Comparison of ENCODE assay signal across 8 cellular contexts in the genomic region with DNA sequence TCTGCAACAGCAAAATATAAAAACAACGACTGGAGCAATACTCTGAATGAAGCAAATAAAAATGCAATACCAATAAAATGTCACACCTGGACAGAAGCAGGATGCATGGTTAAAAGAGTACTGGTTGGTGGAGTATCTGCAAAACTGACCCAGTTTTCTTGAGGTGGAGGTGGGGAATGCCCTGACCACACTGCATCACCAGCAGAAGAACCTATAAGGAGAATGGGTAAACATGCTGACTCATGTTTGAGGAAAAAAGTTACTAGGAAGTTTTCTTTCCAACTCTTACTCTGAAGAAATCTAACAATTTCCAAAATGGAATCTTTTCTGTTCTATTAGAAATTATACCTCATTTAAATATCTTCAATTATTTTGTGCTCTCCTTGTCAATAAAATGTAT. TPM values are rescaled to one million over a fixed set of nuclear protein-coding genes. Genes with fewer than 3 reads are reported as not detected.
DNase-seq lines count a peak whose midpoint lies in the region; TF ChIP-seq lines count a peak whose summit lies in the region.

No MANE protein-coding gene starts in this region.

- H3K4me3 ChIP-seq in SJSA1 (no peak overlapping the region), prostate gland (no peak overlapping the region)

- peaks cover 23% of the 10 kb centered on the region for H3K36me3 ChIP-seq in SJSA1
- no peaks in the 10 kb centered on the region for H3K36me3 ChIP-seq in prostate gland

- TF ChIP-seq CTCF in GM20000 (IDR thresholded peaks at IDR 0.05; ENCODE audit: extremely low read depth, missing control alignments) (no peak), prostate gland (IDR thresholded peaks at IDR 0.05) (no peak)

- H3K27me3 ChIP-seq in SJSA1 (replicated peaks) (no peaks in the 10 kb centered on the region), prostate gland (replicated peaks; ENCODE audit: insufficient read depth) (no peaks in the 10 kb centered on the region)

- DNase-seq in AG20443 (ENCODE audit: low spot score): peak; percentile 44
- peak; percentile 14 for DNase-seq in GM20000 (ENCODE audit: low spot score)
- peak in 1 of 2 experiments; percentile 27 for DNase-seq in SJSA1 (ENCODE audit: low read depth in 1 of 2, low spot score in 2 of 2)
- DNase-seq in fibroblast of the conjunctiva (ENCODE audit: low read depth): peak; percentile 6
- DNase-seq in prostate gland (ENCODE audit: low spot score): no peak
- DNase-seq in effector CD4-positive, alpha-beta T cell: no peak
- DNase-seq in hypothalamus (lab: John Stamatoyannopoulos, UW): no peak
- no peak for DNase-seq in NCI-H187 (lab: John Stamatoyannopoulos, UW)

- H3K4me1 ChIP-seq in SJSA1 (replicated peaks) (0 out of 2 replicates have a peak, but pooled peaks cover 7% of the 10 kb centered on the region), prostate gland (replicated peaks) (no peaks in the 10 kb centered on the region)

- WGBS in prostate gland: 62% methylated on average over 1 of the region's 1 CpG

- H3K27ac ChIP-seq in SJSA1 (peak overlapping the region; percentile 37; the same call in 1 of the 2 replicates), prostate gland (no peak overlapping the region)

- H3K9me3 ChIP-seq in SJSA1 (replicated peaks) (no peaks in the 10 kb centered on the region), prostate gland (no peaks in the 10 kb centered on the region)

- intact Hi-C loops in prostate gland (cut with DNase I): no loop called here

- no peak for TF ChIP-seq POLR2A in prostate gland (IDR thresholded peaks at IDR 0.05)

RNA-seq across cellular contexts. Expression of gene REPS1, which starts 43.6 kb away (rescaled TPM):
- 26.2 and 27.1 TPM in 2 replicates for total RNA-seq in SJSA1 (2014; rRNA removed; shearing (Covaris generic))
- 10 to 100 TPM; 38.6 to 97.1 TPM for total RNA-seq in prostate gland

Comparison
In these comparisons a context has a peak if more than half of its experiments do, and no peak if none do; other contexts are left out.
1. DNase-seq: peak in AG20443 (single experiment), GM20000 (single experiment) and fibroblast of the conjunctiva (single experiment); none in prostate gland (single experiment), effector CD4-positive, alpha-beta T cell (single experiment), hypothalamus (0 of 51) and NCI-H187 (0 of 2).